In the genomic region with DNA sequence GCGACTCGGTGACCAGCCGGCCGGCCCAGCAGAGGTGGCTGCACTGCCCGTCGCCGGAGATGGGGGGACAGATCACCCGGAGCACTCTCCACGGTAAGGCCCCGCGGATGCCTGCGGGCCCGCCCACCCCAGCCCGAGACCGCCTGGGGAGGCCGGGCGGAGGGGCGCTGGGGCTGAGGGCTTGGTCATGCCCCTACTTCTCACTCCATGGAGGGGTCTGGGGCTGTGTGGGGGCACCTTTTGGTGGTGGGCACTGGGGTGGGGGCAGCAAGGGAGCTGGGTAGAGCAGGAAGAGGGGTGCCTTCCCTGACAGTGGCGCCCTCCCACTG, we compare ENCODE assay signal across 8 cellular contexts.
A peak's percentile ranks its signal among the peaks of the same experiment; 100 is the strongest.
DNase-seq lines count a peak whose midpoint lies in the region; ATAC-seq and TF ChIP-seq lines count a peak whose summit lies in the region.

No MANE protein-coding gene starts in this region.

- H3K27ac ChIP-seq in mesenchymal stem cell (ENCODE audit: low read length, poor library complexity, severe bottlenecking) (no peak overlapping the region), thymus (ENCODE audit: low read depth) (no peak overlapping the region)

- H2AFZ ChIP-seq in mesenchymal stem cell (ENCODE audit: low read depth, low read length): peak overlapping the region; percentile 15

- H3K36me3 Mint-ChIP-seq in activated CD8-positive, alpha-beta memory T cell treated with anti-CD3 and anti-CD28 coated beads, Interleukin-2, amount 10 ng/mL, durations not matched to agents 7 days and 5 days: no peaks in the 10 kb centered on the region
- H3K36me3 Mint-ChIP-seq in brain: no peaks in the 10 kb centered on the region

- H2AK5ac ChIP-seq in mesenchymal stem cell (ENCODE audit: low read length, severe bottlenecking): no peak overlapping the region

- no peak overlapping the region for H3K4ac ChIP-seq in mesenchymal stem cell (ENCODE audit: low read depth in 1 of 2, low read length in 2 of 2)

- peak overlapping the region in 1 of 2 experiments; percentile 41 for H3K4me3 ChIP-seq in mesenchymal stem cell (ENCODE audit: insufficient read depth in 1 of 2, low read depth in 1 of 2, low read length in 2 of 2)
- peak overlapping the region; percentile 39 for H3K4me3 ChIP-seq in thymus (ENCODE audit: low read length)

- peak; percentile 11 for ATAC-seq in activated CD8-positive, alpha-beta memory T cell treated with anti-CD3 and anti-CD28 coated beads, Interleukin-2, amount 10 ng/mL, durations not matched to agents 7 days and 5 days
- no peak for ATAC-seq in HG02852 (IDR thresholded peaks at IDR 0.05; ENCODE audit: unreplicated experiment)

- DNase-seq in activated CD8-positive, alpha-beta memory T cell treated with anti-CD3 and anti-CD28 coated beads, Interleukin-2, amount 10 ng/mL, durations not matched to agents 7 days and 5 days: no peak
- DNase-seq in activated CD8-positive, alpha-beta memory T cell treated with anti-CD3 and anti-CD28 coated beads, Interleukin-2, amount 50 U/mL, for 48 hours: no peak
- DNase-seq in mesenchymal stem cell (no peak), SHP77 (lab: John Stamatoyannopoulos, UW) (no peak), NCI-H2227 treated with DMSO at 0.1 percent for 48 hours (lab: John Stamatoyannopoulos, UW) (no peak)

- H2BK5ac ChIP-seq in mesenchymal stem cell (ENCODE audit: low read depth, low read length, poor library complexity, severe bottlenecking): no peak overlapping the region

- H3K36me3 ChIP-seq in mesenchymal stem cell (ENCODE audit: control insufficient read depth in 1 of 2, insufficient read depth in 2 of 2, low read depth in 1 of 2, low read length in 2 of 2): no peaks in the 10 kb centered on the region
- H3K36me3 ChIP-seq in thymus (ENCODE audit: control insufficient read depth, insufficient read depth): no peaks in the 10 kb centered on the region

- H3K9ac ChIP-seq in mesenchymal stem cell (ENCODE audit: low read length): no peak overlapping the region

- H3K4me2 ChIP-seq in mesenchymal stem cell (ENCODE audit: low read length, poor library complexity, severe bottlenecking): peak overlapping the region; percentile 71

- no peaks in the 10 kb centered on the region for H3K79me1 ChIP-seq in mesenchymal stem cell (replicated peaks; ENCODE audit: low read length, poor library complexity, severe bottlenecking)

- no peak overlapping the region for H4K91ac ChIP-seq in mesenchymal stem cell (ENCODE audit: low read length)

- peaks cover 40% of the 10 kb centered on the region for H3K27me3 Mint-ChIP-seq in activated CD8-positive, alpha-beta memory T cell treated with anti-CD3 and anti-CD28 coated beads, Interleukin-2, amount 10 ng/mL, durations not matched to agents 7 days and 5 days
- peaks cover 6% of the 10 kb centered on the region for H3K27me3 Mint-ChIP-seq in brain

- TF ChIP-seq CTCF in brain (conservative IDR thresholded peaks at IDR 0.05): no peak

- H3K14ac ChIP-seq in mesenchymal stem cell (ENCODE audit: low read length in 2 of 2): peak overlapping the region in 1 of 2 experiments; percentile 12

- H2BK15ac ChIP-seq in mesenchymal stem cell (ENCODE audit: low read depth, poor library complexity, severe bottlenecking): no peak overlapping the region

- H3K9me3 ChIP-seq in mesenchymal stem cell (ENCODE audit: control insufficient read depth, low read length) (no peaks in the 10 kb centered on the region), thymus (ENCODE audit: control insufficient read depth) (no peaks in the 10 kb centered on the region)

- H3K27me3 ChIP-seq in mesenchymal stem cell (ENCODE audit: control insufficient read depth in 1 of 2, insufficient read depth in 1 of 2, low read length in 2 of 2) (peaks cover 91 to 92% of the 10 kb centered on the region in 2 experiments), thymus (ENCODE audit: control insufficient read depth, insufficient read depth) (no peaks in the 10 kb centered on the region)

- H2BK12ac ChIP-seq in mesenchymal stem cell (ENCODE audit: low read length in 2 of 2): no peak overlapping the region

- H2BK120ac ChIP-seq in mesenchymal stem cell (ENCODE audit: low read depth, low read length): no peak overlapping the region

- WGBS in mesenchymal stem cell: 0% methylated on average over 5 of the region's 19 CpGs
- 4% methylated on average over 19 of the region's 19 CpGs for WGBS in thymus

- peak overlapping the region in 1 of 2 experiments; percentile 79 for H3K18ac ChIP-seq in mesenchymal stem cell (ENCODE audit: low read depth in 1 of 2, low read length in 2 of 2)

- H3K27ac Mint-ChIP-seq in activated CD8-positive, alpha-beta memory T cell treated with anti-CD3 and anti-CD28 coated beads, Interleukin-2, amount 10 ng/mL, durations not matched to agents 7 days and 5 days: no peak overlapping the region
- peak overlapping the region in 2 of 5 experiments; percentile 24 to 79 for H3K27ac Mint-ChIP-seq in brain

- H3K4me1 ChIP-seq in mesenchymal stem cell (ENCODE audit: control insufficient read depth, insufficient read depth, low read depth, low read length): peaks cover 14% of the 10 kb centered on the region
- no peaks in the 10 kb centered on the region for H3K4me1 ChIP-seq in thymus (ENCODE audit: control insufficient read depth, insufficient read depth, low read length)

- no peaks in the 10 kb centered on the region for H3K9me3 Mint-ChIP-seq in activated CD8-positive, alpha-beta memory T cell treated with anti-CD3 and anti-CD28 coated beads, Interleukin-2, amount 10 ng/mL, durations not matched to agents 7 days and 5 days (ENCODE audit: low read depth)
- peaks cover 0 to 4% (median 0%) of the 10 kb centered on the region in 5 experiments for H3K9me3 Mint-ChIP-seq in brain

- CTCF ChIA-PET in activated CD8-positive, alpha-beta memory T cell treated with anti-CD3 and anti-CD28 coated beads, Interleukin-2, amount 10 ng/mL, durations not matched to agents 7 days and 5 days (lab: Charles Lee): interaction anchor here (1.0 kb wide), 1 partner anchor 9 kb away, joined by 3 read pairs; no protein-coding TSS in a partner anchor

- H4K8ac ChIP-seq in mesenchymal stem cell (ENCODE audit: low read length): no peak overlapping the region

- peaks cover 24% of the 10 kb centered on the region for H3K4me1 Mint-ChIP-seq in activated CD8-positive, alpha-beta memory T cell treated with anti-CD3 and anti-CD28 coated beads, Interleukin-2, amount 10 ng/mL, durations not matched to agents 7 days and 5 days
- H3K4me1 Mint-ChIP-seq in brain: peaks cover 59% of the 10 kb centered on the region

- H3K23ac ChIP-seq in mesenchymal stem cell (ENCODE audit: low read length in 2 of 2): no peak overlapping the region

- H3K4me3 Mint-ChIP-seq in activated CD8-positive, alpha-beta memory T cell treated with anti-CD3 and anti-CD28 coated beads, Interleukin-2, amount 10 ng/mL, durations not matched to agents 7 days and 5 days: peak overlapping the region; percentile 8
- H3K4me3 Mint-ChIP-seq in brain: peak overlapping the region; percentile 69 to 79 (median 78)
